ENCODE assay signal across 9 cellular contexts in genomic region chr21:42221581-42222345, GRCh38. TPM values are rescaled to one million over a fixed set of nuclear protein-coding genes. Genes with fewer than 3 reads are reported as not detected.
DNase-seq lines count a peak whose midpoint lies in the region; ATAC-seq, FAIRE-seq and TF ChIP-seq lines count a peak whose summit lies in the region.
"Had no signal": no experiment of that assay in that cellular context is flagged by ENCODE, and none has a peak within 500 bp of the region (broad histone marks: within the 10 kb centered on the region; RNA-seq: fewer than 3 reads in every experiment).

No MANE protein-coding gene starts in this region.

- H4K20me1 ChIP-seq in astrocyte (ENCODE audit: insufficient read depth, low read length): no peaks in the 10 kb centered on the region

- intact Hi-C loops in head of caudate nucleus (cut with DNase I): loop anchor here (5.0 kb wide), 1 partner anchor 49 kb away; no protein-coding TSS in a partner anchor

- peak overlapping the region; percentile 61 for H3K27ac ChIP-seq in astrocyte (ENCODE audit: low read depth, low read length)
- H3K27ac ChIP-seq: KMS-11 had no signal

- no peaks in the 10 kb centered on the region for H3K79me2 ChIP-seq in astrocyte (ENCODE audit: insufficient read depth, low read length)

- in situ Hi-C loops in KBM-7 (cut with MboI; ENCODE audit: low pct_unique_long_range_greater_than_20kb, low sequenced_read_pairs): no loop called here

- H3K4me1 ChIP-seq in astrocyte (ENCODE audit: insufficient read depth, low read length): peaks cover 20% of the 10 kb centered on the region

- DNase-seq in KBM-7: peak; percentile 21
- DNase-seq in astrocyte (ENCODE audit: low read depth): peak; percentile 71
- DNase-seq in head of caudate nucleus: peak in 29 of 42 donors; percentile 23 to 84 (median 56)
- peak; percentile 18 for DNase-seq in stimulated activated CD8-positive, alpha-beta memory T cell treated with anti-CD3 and anti-CD28 coated beads, Interleukin-4, amount 100 ng/mL, for 48 hours
- DNase-seq in NCI-H526 treated with DMSO at 0.1 percent for 48 hours (lab: John Stamatoyannopoulos, UW): no peak
- no peak for DNase-seq in stimulated activated effector memory CD8-positive, alpha-beta T cell treated with anti-CD3 and anti-CD28 coated beads, Interleukin-12 subunit alpha, Interleukin-12 subunit beta, amount 100 ng/mL, for 72 hours (ENCODE audit: low spot score in 2 of 2)
- no peak for DNase-seq in T-helper 9 cell
- DNase-seq: activated naive CD8-positive, alpha-beta T cell treated with anti-CD3 and anti-CD28 coated beads, Interleukin-2, amount 10 ng/mL, durations not matched to agents 7 days and 5 days had no signal

- no peaks in the 10 kb centered on the region for H3K36me3 Mint-ChIP-seq in astrocyte (ENCODE audit: low read depth, unreplicated experiment)
- H3K36me3 Mint-ChIP-seq in stimulated activated effector memory CD8-positive, alpha-beta T cell treated with anti-CD3 and anti-CD28 coated beads, Interleukin-12 subunit alpha, Interleukin-12 subunit beta, amount 100 ng/mL, for 72 hours: peaks cover 6% of the 10 kb centered on the region

- no peak overlapping the region for H3K4me3 Mint-ChIP-seq in astrocyte (ENCODE audit: unreplicated experiment)
- no peak overlapping the region for H3K4me3 Mint-ChIP-seq in stimulated activated effector memory CD8-positive, alpha-beta T cell treated with anti-CD3 and anti-CD28 coated beads, Interleukin-12 subunit alpha, Interleukin-12 subunit beta, amount 100 ng/mL, for 72 hours
- H3K4me3 Mint-ChIP-seq: activated naive CD8-positive, alpha-beta T cell treated with anti-CD3 and anti-CD28 coated beads, Interleukin-2, amount 10 ng/mL, durations not matched to agents 7 days and 5 days had no signal

- FAIRE-seq in astrocyte (lab: Jason Lieb, UNC): no peak

- H3K27me3 Mint-ChIP-seq in astrocyte (ENCODE audit: low read depth, unreplicated experiment): peaks cover 47% of the 10 kb centered on the region
- H3K27me3 Mint-ChIP-seq: activated naive CD8-positive, alpha-beta T cell treated with anti-CD3 and anti-CD28 coated beads, Interleukin-2, amount 10 ng/mL, durations not matched to agents 7 days and 5 days had no signal

- H3K9me3 ChIP-seq in astrocyte (ENCODE audit: insufficient read depth, low read depth, low read length): peaks cover 3% of the 10 kb centered on the region

- H3K9ac ChIP-seq in astrocyte (ENCODE audit: low read length): peak overlapping the region; percentile 72
- H3K9ac ChIP-seq: KMS-11 had no signal

- H2AFZ ChIP-seq in astrocyte (ENCODE audit: low read depth, low read length): peak overlapping the region; percentile 75

- TF ChIP-seq CTCF in astrocyte (IDR thresholded peaks at IDR 0.05; ENCODE audit: insufficient read depth, low read depth, low read length): no peak

- no peaks in the 10 kb centered on the region for H3K36me3 ChIP-seq in astrocyte (ENCODE audit: insufficient read depth, low read length)

- peak overlapping the region; percentile 53 for H3K4me2 ChIP-seq in astrocyte (ENCODE audit: low read length)

- peaks cover 7% of the 10 kb centered on the region for H3K9me3 Mint-ChIP-seq in astrocyte (ENCODE audit: unreplicated experiment)
- no peaks in the 10 kb centered on the region for H3K9me3 Mint-ChIP-seq in stimulated activated effector memory CD8-positive, alpha-beta T cell treated with anti-CD3 and anti-CD28 coated beads, Interleukin-12 subunit alpha, Interleukin-12 subunit beta, amount 100 ng/mL, for 72 hours

- H3K4me1 Mint-ChIP-seq in astrocyte (ENCODE audit: low read depth, unreplicated experiment): peaks cover 15% of the 10 kb centered on the region
- H3K4me1 Mint-ChIP-seq in stimulated activated effector memory CD8-positive, alpha-beta T cell treated with anti-CD3 and anti-CD28 coated beads, Interleukin-12 subunit alpha, Interleukin-12 subunit beta, amount 100 ng/mL, for 72 hours: peaks cover 31% of the 10 kb centered on the region

- peaks cover 25% of the 10 kb centered on the region for H3K27me3 ChIP-seq in astrocyte (ENCODE audit: insufficient read depth, low read length)

- peak overlapping the region; percentile 76 for H3K27ac Mint-ChIP-seq in astrocyte (ENCODE audit: unreplicated experiment)
- no peak overlapping the region for H3K27ac Mint-ChIP-seq in stimulated activated effector memory CD8-positive, alpha-beta T cell treated with anti-CD3 and anti-CD28 coated beads, Interleukin-12 subunit alpha, Interleukin-12 subunit beta, amount 100 ng/mL, for 72 hours
- H3K27ac Mint-ChIP-seq: activated naive CD8-positive, alpha-beta T cell treated with anti-CD3 and anti-CD28 coated beads, Interleukin-2, amount 10 ng/mL, durations not matched to agents 7 days and 5 days had no signal

- ATAC-seq in stimulated activated effector memory CD8-positive, alpha-beta T cell treated with anti-CD3 and anti-CD28 coated beads, Interleukin-12 subunit alpha, Interleukin-12 subunit beta, amount 100 ng/mL, for 72 hours: no peak

- H3K4me3 ChIP-seq in astrocyte (ENCODE audit: insufficient read depth, low read depth, low read length): no peak overlapping the region

RNA-seq across cellular contexts. Expression of gene ABCG1, which starts 2.8 kb away (rescaled TPM):
- total RNA-seq in astrocyte: 1.3 and 1.9 TPM in 2 replicates

Comparison
In these comparisons a context has a peak if more than half of its experiments do, and no peak if none do; other contexts are left out.
1. DNase-seq: peak in KBM-7 (single experiment), astrocyte (single experiment), head of caudate nucleus (29 of 42) and stimulated activated CD8-positive, alpha-beta memory T cell treated with anti-CD3 and anti-CD28 coated beads, Interleukin-4, amount 100 ng/mL, for 48 hours (single experiment); none in NCI-H526 treated with DMSO at 0.1 percent for 48 hours (single experiment), stimulated activated effector memory CD8-positive, alpha-beta T cell treated with anti-CD3 and anti-CD28 coated beads, Interleukin-12 subunit alpha, Interleukin-12 subunit beta, amount 100 ng/mL, for 72 hours (0 of 2) and T-helper 9 cell (single experiment).